Comparison of ENCODE assay signal across 20 cellular contexts in genomic region chr7:42961182-42961581, GRCh38.
"Had no signal": no experiment of that assay in that cellular context is flagged by ENCODE, and none has a peak within 500 bp of the region (broad histone marks: within the 10 kb centered on the region; RNA-seq: fewer than 3 reads in every experiment).

No MANE protein-coding gene starts in this region.

- H3K4me1 Mint-ChIP-seq: naive thymus-derived CD8-positive, alpha-beta T cell; neural progenitor cell had no signal

- H3K4me1 ChIP-seq: gastroesophageal sphincter, neural progenitor cell, right atrium auricular region, upper lobe of left lung, uterus had no signal

- H3K27ac Mint-ChIP-seq: naive thymus-derived CD8-positive, alpha-beta T cell; neural progenitor cell; stimulated activated naive B cell treated with anti-CD40 and anti-IgM and Interleukin-4, amounts not matched to agents 10 μg/mL and 1 μg/mL and 100 μg/mL, for 72 hours had no signal

- H3K4me3 ChIP-seq: esophagus muscularis mucosa, gastroesophageal sphincter, mucosa of descending colon, neural progenitor cell, ovary, right atrium auricular region, sigmoid colon, skin epidermis, upper lobe of left lung, uterus had no signal

- H3K27me3 ChIP-seq: esophagus muscularis mucosa, gastroesophageal sphincter, neural progenitor cell, ovary, right atrium auricular region, sigmoid colon, upper lobe of left lung, uterus had no signal

- H3K9ac ChIP-seq: neural progenitor cell had no signal

- H3K27ac ChIP-seq: epithelial cell of prostate, esophagus muscularis mucosa, gastroesophageal sphincter, neural progenitor cell, ovary, right atrium auricular region, sigmoid colon, skin epidermis, upper lobe of left lung, uterus had no signal

- H3K9me3 ChIP-seq: esophagus muscularis mucosa, gastroesophageal sphincter, mucosa of descending colon, ovary, right atrium auricular region, sigmoid colon, uterus had no signal

- DNase-seq: effector memory CD4-positive, alpha-beta T cell; glutamatergic neuron; islet precursor cell; mucosa of descending colon; naive thymus-derived CD8-positive, alpha-beta T cell; nucleus accumbens; ovary; sigmoid colon; stimulated activated CD4-positive, alpha-beta T cell treated with anti-CD3 and anti-CD28 coated beads, Interleukin-2, amount 100 ng/mL, for 24 hours; stimulated activated CD4-positive, alpha-beta T cell treated with anti-CD3 and anti-CD28 coated beads, Interleukin-4, amount 100 ng/mL, for 4 hours; stimulated activated naive B cell treated with anti-CD40 and anti-IgM and Interleukin-4, amounts not matched to agents 10 μg/mL and 1 μg/mL and 100 μg/mL, for 72 hours; upper lobe of left lung; uterus had no signal

- H2AFZ ChIP-seq: neural progenitor cell had no signal

- ATAC-seq: gastroesophageal sphincter; left lobe of liver; mucosa of descending colon; naive thymus-derived CD8-positive, alpha-beta T cell had no signal

- H3K4me2 ChIP-seq: neural progenitor cell had no signal

- H3K36me3 ChIP-seq: esophagus muscularis mucosa, gastroesophageal sphincter, ovary, right atrium auricular region, sigmoid colon, upper lobe of left lung, uterus had no signal

- H3K4me3 Mint-ChIP-seq: naive thymus-derived CD8-positive, alpha-beta T cell; neural progenitor cell; stimulated activated naive B cell treated with anti-CD40 and anti-IgM and Interleukin-4, amounts not matched to agents 10 μg/mL and 1 μg/mL and 100 μg/mL, for 72 hours had no signal

- H3K36me3 Mint-ChIP-seq: neural progenitor cell had no signal
